ENCODE assay signal across 8 cellular contexts in the genomic region with DNA sequence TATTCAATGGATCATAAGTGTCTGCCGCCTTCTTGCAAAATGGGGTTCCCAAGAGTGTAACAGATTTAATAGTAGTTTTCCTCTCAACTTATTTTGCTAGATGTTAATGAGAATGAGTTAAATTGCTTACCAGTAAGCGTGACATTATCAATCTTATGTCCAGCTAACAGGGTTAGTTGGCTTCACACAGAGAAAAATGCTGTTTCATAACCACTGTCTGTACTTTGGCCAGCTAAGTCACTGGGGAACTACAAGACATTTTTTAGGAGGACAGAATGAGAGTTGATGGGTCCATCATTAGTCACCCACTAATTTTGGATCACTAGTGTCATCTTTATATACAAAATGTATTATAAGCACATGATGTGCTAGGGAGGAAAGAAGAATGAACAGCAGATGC. TPM values are rescaled to one million over a fixed set of nuclear protein-coding genes. Genes with fewer than 3 reads are reported as not detected.
A peak's percentile ranks its signal among the peaks of the same experiment; 100 is the strongest.
DNase-seq lines count a peak whose midpoint lies in the region; ATAC-seq and TF ChIP-seq lines count a peak whose summit lies in the region.

No MANE protein-coding gene starts in this region.

- H3K36me3 ChIP-seq in BJ (ENCODE audit: control insufficient read depth, insufficient read depth, low read length) (0 out of 2 replicates have a peak, but pooled peaks cover 2% of the 10 kb centered on the region), MG63 (no peaks in the 10 kb centered on the region), endocrine pancreas (ENCODE audit: control insufficient read depth, insufficient read depth, low read length) (no peaks in the 10 kb centered on the region), neutrophil (peaks cover 7% of the 10 kb centered on the region)

- TF ChIP-seq CTCF in BJ (IDR thresholded peaks at IDR 0.05; ENCODE audit: insufficient read depth, low read depth, low read length), result no peak
- no peak for TF ChIP-seq CTCF in neutrophil (IDR thresholded peaks at IDR 0.05)
- no peak for TF ChIP-seq CTCF in GM10266 (IDR thresholded peaks at IDR 0.05; ENCODE audit: control insufficient read depth, insufficient read depth, low read depth, missing control alignments)

- no peaks in the 10 kb centered on the region for H3K27me3 ChIP-seq in BJ (ENCODE audit: control insufficient read depth, insufficient read depth, low read length)
- H3K27me3 ChIP-seq in MG63, result no peaks in the 10 kb centered on the region
- no peaks in the 10 kb centered on the region for H3K27me3 ChIP-seq in endocrine pancreas (ENCODE audit: control insufficient read depth, insufficient read depth, low read length)
- H3K27me3 ChIP-seq in neutrophil, result no peaks in the 10 kb centered on the region

- ATAC-seq in GM18870 (IDR thresholded peaks at IDR 0.05; ENCODE audit: unreplicated experiment) (no peak), HG03095 (IDR thresholded peaks at IDR 0.05; ENCODE audit: unreplicated experiment) (no peak)

- H3K9ac ChIP-seq in endocrine pancreas (ENCODE audit: control insufficient read depth, insufficient read depth, low read length), result no peak overlapping the region

- H3K4me1 ChIP-seq in endocrine pancreas (ENCODE audit: control insufficient read depth, insufficient read depth, low read length) (peaks cover 19% of the 10 kb centered on the region), neutrophil (ENCODE audit: control insufficient read depth in 1 of 2, insufficient read depth in 1 of 2, low read depth in 1 of 2, low read length in 1 of 2) (peaks cover 21 to 23% of the 10 kb centered on the region in 2 experiments)

- POLR2A ChIA-PET in BJ (lab: Charles Lee), result no interaction called here

- H3K27ac ChIP-seq in neutrophil, result no peak overlapping the region

- DNase-seq in BJ (ENCODE audit: low read depth) (no peak), MG63 (no peak), GM10266 (ENCODE audit: extremely low spot score) (no peak)
- no peak for DNase-seq in stimulated activated CD4-positive, alpha-beta T cell treated with anti-CD3 and anti-CD28 coated beads, Interleukin-15, amount 100 ng/mL, for 24 hours

- H3K9me3 ChIP-seq in MG63 (no peaks in the 10 kb centered on the region), endocrine pancreas (ENCODE audit: control insufficient read depth, low read length) (no peaks in the 10 kb centered on the region), neutrophil (no peaks in the 10 kb centered on the region)

- H3K4me3 ChIP-seq in BJ (ENCODE audit: low read depth, low read length) (peak overlapping the region; percentile 76), MG63 (peak overlapping the region; percentile 63), endocrine pancreas (ENCODE audit: control insufficient read depth, insufficient read depth, low read length) (peak overlapping the region; percentile 83), neutrophil (ENCODE audit: low read depth in 1 of 2, low read length in 1 of 2) (peak overlapping the region; percentile 65 to 84)

- CTCF ChIA-PET in BJ (lab: Yijun Ruan, JAX), result interaction anchor here (1.2 kb wide), 1 partner anchor 14 kb away, joined by 3 read pairs; no protein-coding TSS in a partner anchor

RNA-seq across cellular contexts. Expression of a gene that starts 1.4 kb away (rescaled TPM):
- 8.8 and 11.0 TPM in 2 replicates for polyA plus RNA-seq in BJ (2011; rRNA removed)
- 2.9 and 3.9 TPM in 2 replicates for polyA minus RNA-seq in BJ (2011; rRNA and poly(A)+ RNA removed)
- 12.9 and 17.0 TPM in 2 replicates for total RNA-seq in MG63 (2014; rRNA removed; shearing (Covaris generic); ENCODE audit: low replicate concordance)

RNA-seq across cellular contexts. Expression of a gene that starts 14.5 kb away (rescaled TPM):
- 0.39 and 0.43 TPM in 2 replicates for polyA plus RNA-seq in BJ (2011; rRNA removed)
- polyA minus RNA-seq in BJ (2011; rRNA and poly(A)+ RNA removed), result 0.21 and 0.76 TPM in 2 replicates
- not detected in 2 replicates for total RNA-seq in MG63 (2014; rRNA removed; shearing (Covaris generic); ENCODE audit: low replicate concordance)

RNA-seq across cellular contexts. Expression of a gene that starts 18.7 kb away (rescaled TPM):
- 6.5 and 7.0 TPM in 2 replicates for polyA plus RNA-seq in BJ (2011; rRNA removed)
- 4.2 and 4.3 TPM in 2 replicates for polyA minus RNA-seq in BJ (2011; rRNA and poly(A)+ RNA removed)
- total RNA-seq in MG63 (2014; rRNA removed; shearing (Covaris generic); ENCODE audit: low replicate concordance), result 2.0 and 3.5 TPM in 2 replicates
